7 cellular contexts compared by ENCODE assay signal in genomic region chr22:21044931-21045584, GRCh38. TPM values are rescaled to one million over a fixed set of nuclear protein-coding genes. Genes with fewer than 3 reads are reported as not detected.
DNase-seq lines count a peak whose midpoint lies in the region; ATAC-seq and TF ChIP-seq lines count a peak whose summit lies in the region.

No MANE protein-coding gene starts in this region.

- 4 to 11% methylated on average over 10 to 15 of the region's 15 CpGs for WGBS in testis, 2 donors

- TF ChIP-seq CTCF in brain (conservative IDR thresholded peaks at IDR 0.05) (no peak), testis (IDR thresholded peaks at IDR 0.05) (no peak)

- peaks cover 19% of the 10 kb centered on the region for H3K4me1 ChIP-seq in testis

- no peaks in the 10 kb centered on the region for H3K27me3 Mint-ChIP-seq in brain

- H3K9me3 ChIP-seq in testis: no peaks in the 10 kb centered on the region

- peak overlapping the region; percentile 67 to 100 (median 92) for H3K27ac Mint-ChIP-seq in brain

- H3K27ac ChIP-seq in testis: no peak overlapping the region

- no peaks in the 10 kb centered on the region for H3K36me3 ChIP-seq in testis (ENCODE audit: low read depth, missing control alignments)

- peaks cover 39% of the 10 kb centered on the region for H3K4me1 Mint-ChIP-seq in brain

- TF ChIP-seq POLR2A in testis (IDR thresholded peaks at IDR 0.05): no peak

- H3K4me3 Mint-ChIP-seq in brain: peak overlapping the region; percentile 89 to 95 (median 90)

- no peaks in the 10 kb centered on the region for H3K36me3 Mint-ChIP-seq in brain

- DNase-seq in GM03348 (ENCODE audit: low spot score) (peak; percentile 54), NCI-H146 (lab: John Stamatoyannopoulos, UW) (peak; percentile 72), left kidney (ENCODE audit: low read depth, low spot score) (peak; percentile 60), testis (no peak), retina (no peak)

- peaks cover 0 to 2% (median 0%) of the 10 kb centered on the region in 5 experiments for H3K9me3 Mint-ChIP-seq in brain

- no peak for ATAC-seq in HG02840 (IDR thresholded peaks at IDR 0.05; ENCODE audit: low FRiP score, unreplicated experiment)

- H3K4me3 ChIP-seq in testis: peak overlapping the region; percentile 47 to 63

- intact Hi-C loops in testis (cut with DNase I; ENCODE audit: low total_unique reads): no loop called here

- no peaks in the 10 kb centered on the region for H3K27me3 ChIP-seq in testis

RNA-seq across cellular contexts. Expression of gene LRRC74B, which starts 0.7 kb away (rescaled TPM):
- polyA plus RNA-seq in brain (ENCODE audit: insufficient read depth, low read depth, low replicate concordance) (not detected), testis (ENCODE audit: insufficient read depth, low read depth, low replicate concordance) (8.7 TPM)
- 1 to 10 TPM; 3.0 to 5.4 TPM for total RNA-seq in testis

RNA-seq across cellular contexts. Expression of gene SLC7A4, which starts 12.7 kb away (rescaled TPM):
- 7.3 TPM for polyA plus RNA-seq in brain (ENCODE audit: insufficient read depth, low read depth, low replicate concordance)
- total RNA-seq in testis: 10 to 100 TPM; 60.3 to 64.8 TPM
- 54.8 TPM for polyA plus RNA-seq in testis (ENCODE audit: insufficient read depth, low read depth, low replicate concordance)

RNA-seq across cellular contexts. Expression of gene P2RX6, which starts 30.1 kb away (rescaled TPM):
- polyA plus RNA-seq in brain (ENCODE audit: insufficient read depth, low read depth, low replicate concordance): 3.5 TPM
- 10 to 100 TPM in 1 of 2 donors, 1 to 10 TPM in 1; 7.0 to 24.0 TPM for total RNA-seq in testis
- 5.2 TPM for polyA plus RNA-seq in testis (ENCODE audit: insufficient read depth, low read depth, low replicate concordance)

RNA-seq across cellular contexts. Expression of gene THAP7, which starts 43.1 kb away (rescaled TPM):
- 57.9 TPM for polyA plus RNA-seq in brain (ENCODE audit: insufficient read depth, low read depth, low replicate concordance)
- total RNA-seq in testis: 10 to 100 TPM; 75.8 to 96.5 TPM
- 60.6 TPM for polyA plus RNA-seq in testis (ENCODE audit: insufficient read depth, low read depth, low replicate concordance)

Comparison
In these comparisons a context has a peak if more than half of its experiments do, and no peak if none do; other contexts are left out.
1. DNase-seq: peak in GM03348 (single experiment), NCI-H146 (single experiment) and left kidney (single experiment); none in testis (single experiment) and retina (single experiment).